21 cellular contexts compared by ENCODE assay signal in genomic region chr20:48349673-48350072, GRCh38.
"Had no signal": no experiment of that assay in that cellular context is flagged by ENCODE, and none has a peak within 500 bp of the region (broad histone marks: within the 10 kb centered on the region; RNA-seq: fewer than 3 reads in every experiment).

No MANE protein-coding gene starts in this region.

- H3K4me1 ChIP-seq: parathyroid adenoma, right lobe of liver, suprapubic skin, transverse colon, upper lobe of right lung, uterus had no signal

- H3K4me3 Mint-ChIP-seq: mesothelial cell of epicardium; naive B cell; natural killer cell treated with Interleukin-12 subunit alpha and Interleukin-12 subunit beta and Interleukin-15 and Interleukin-18, amount 100 ng/mL, for 72 hours; neural crest cell; stimulated activated naive B cell treated with anti-CD40 and anti-IgM and Interleukin-4, amounts not matched to agents 10 μg/mL and 1 μg/mL and 100 μg/mL, for 72 hours; stimulated activated naive CD8-positive, alpha-beta T cell treated with anti-CD3 and anti-CD28 coated beads, Interleukin-15, Interleukin-2, amounts not matched to agents 100 ng/mL and 50 ng/mL, for 24 hours had no signal

- H3K4me1 Mint-ChIP-seq: mesothelial cell of epicardium; naive B cell; stimulated activated naive B cell treated with anti-CD40 and anti-IgM and Interleukin-4, amounts not matched to agents 10 μg/mL and 1 μg/mL and 100 μg/mL, for 72 hours had no signal

- H3K9me3 ChIP-seq: mucosa of descending colon, right lobe of liver, transverse colon, upper lobe of right lung, uterus had no signal

- H3K9me3 Mint-ChIP-seq: natural killer cell treated with Interleukin-12 subunit alpha and Interleukin-12 subunit beta and Interleukin-15 and Interleukin-18, amount 100 ng/mL, for 72 hours; stimulated activated naive CD8-positive, alpha-beta T cell treated with anti-CD3 and anti-CD28 coated beads, Interleukin-15, Interleukin-2, amounts not matched to agents 100 ng/mL and 50 ng/mL, for 24 hours had no signal

- H3K27ac Mint-ChIP-seq: mesothelial cell of epicardium; naive B cell; natural killer cell treated with Interleukin-12 subunit alpha and Interleukin-12 subunit beta and Interleukin-15 and Interleukin-18, amount 100 ng/mL, for 72 hours; progenitor cell of endocrine pancreas; stimulated activated naive B cell treated with anti-CD40 and anti-IgM and Interleukin-4, amounts not matched to agents 10 μg/mL and 1 μg/mL and 100 μg/mL, for 72 hours; stimulated activated naive CD8-positive, alpha-beta T cell treated with anti-CD3 and anti-CD28 coated beads, Interleukin-15, Interleukin-2, amounts not matched to agents 100 ng/mL and 50 ng/mL, for 24 hours had no signal

- H3K27ac ChIP-seq: parathyroid adenoma, right lobe of liver, suprapubic skin, transverse colon, upper lobe of right lung, uterus had no signal

- H3K36me3 Mint-ChIP-seq: mesothelial cell of epicardium; natural killer cell treated with Interleukin-12 subunit alpha and Interleukin-12 subunit beta and Interleukin-15 and Interleukin-18, amount 100 ng/mL, for 72 hours; stimulated activated naive B cell treated with anti-CD40 and anti-IgM and Interleukin-4, amounts not matched to agents 10 μg/mL and 1 μg/mL and 100 μg/mL, for 72 hours had no signal

- H3K4me3 ChIP-seq: dorsolateral prefrontal cortex, mucosa of descending colon, right lobe of liver, suprapubic skin, transverse colon, upper lobe of right lung, uterus had no signal

- H3K27me3 Mint-ChIP-seq: progenitor cell of endocrine pancreas had no signal

- DNase-seq: dorsolateral prefrontal cortex; effector CD4-positive, alpha-beta T cell; kidney; mesenchymal stem cell; mucosa of descending colon; naive B cell; right lobe of liver; small intestine; stimulated activated CD4-positive, alpha-beta T cell treated with anti-CD3 and anti-CD28 coated beads, Interleukin-15, amount 100 ng/mL, for 24 hours; stimulated activated CD4-positive, alpha-beta T cell treated with anti-CD3 and anti-CD28 coated beads, Interleukin-2, amount 100 ng/mL, for 48 hours; stimulated activated naive B cell treated with anti-CD40 and anti-IgM and Interleukin-4, amounts not matched to agents 10 μg/mL and 1 μg/mL and 100 μg/mL, for 72 hours; transverse colon; upper lobe of right lung; uterus had no signal

- H3K36me3 ChIP-seq: right lobe of liver, suprapubic skin, transverse colon, upper lobe of right lung, uterus had no signal
